Comparison of ENCODE assay signal across 2 cellular contexts in genomic region chr4:152106781-152107321, GRCh38.
TF ChIP-seq lines count a peak whose summit lies in the region.

No MANE protein-coding gene starts in this region.

TF ChIP-seq in IMR-90, 13 proteins besides CTCF, POLR2A, EP300 and RAD21:
- TF ChIP-seq ELK1 (IDR thresholded peaks at IDR 0.05; ENCODE audit: borderline replicate concordance, low read depth, low read length): no peak
- no peak for TF ChIP-seq SMC3 (IDR thresholded peaks at IDR 0.05; ENCODE audit: low read depth, low read length)
- TF ChIP-seq RFX5 (IDR thresholded peaks at IDR 0.05; ENCODE audit: low read depth, low read length): no peak
- no peak for TF ChIP-seq NFE2L2 (IDR thresholded peaks at IDR 0.05; ENCODE audit: low read depth, low read length)
- no peak for TF ChIP-seq CHD1 (IDR thresholded peaks at IDR 0.05; ENCODE audit: low read depth, low read length)
- no peak for TF ChIP-seq MAFK (IDR thresholded peaks at IDR 0.05; ENCODE audit: low read depth, low read length)
- TF ChIP-seq FOS (IDR thresholded peaks at IDR 0.05; ENCODE audit: low read depth, low read length): no peak
- TF ChIP-seq MXI1 (IDR thresholded peaks at IDR 0.05; ENCODE audit: borderline replicate concordance, low read depth, low read length): no peak
- no peak for TF ChIP-seq RCOR1 (IDR thresholded peaks at IDR 0.05; ENCODE audit: insufficient replicate concordance, low read length)
- TF ChIP-seq BHLHE40 (IDR thresholded peaks at IDR 0.05; ENCODE audit: low read depth, low read length): no peak
- no peak for TF ChIP-seq USF2 (IDR thresholded peaks at IDR 0.05; ENCODE audit: low read depth, low read length)
- no peak for TF ChIP-seq CEBPB (IDR thresholded peaks at IDR 0.05; ENCODE audit: low read depth, low read length)
- TF ChIP-seq MAZ (IDR thresholded peaks at IDR 0.05; ENCODE audit: borderline replicate concordance, low read depth, low read length): no peak
TF ChIP-seq in IMR-90: peak in this region for 0.

TF ChIP-seq in K562, 482 proteins besides CTCF, POLR2A, EP300 and RAD21:
- TF ChIP-seq THRA (IDR thresholded peaks at IDR 0.05): no peak
- TF ChIP-seq IRF2 (CRISPR knock-in tag; IDR thresholded peaks at IDR 0.05): no peak
- no peak for TF ChIP-seq ZC3H4 (CRISPR knock-in tag; IDR thresholded peaks at IDR 0.05; ENCODE audit: borderline replicate concordance)
- no peak for TF ChIP-seq ZNF445 (CRISPR knock-in tag; IDR thresholded peaks at IDR 0.05; ENCODE audit: low read depth)
- TF ChIP-seq ELK1 (CRISPR knock-in tag; IDR thresholded peaks at IDR 0.05): no peak
- TF ChIP-seq HCFC1 (IDR thresholded peaks at IDR 0.05; ENCODE audit: low read depth, low read length): no peak
- no peak for TF ChIP-seq NFE2 (IDR thresholded peaks at IDR 0.05; ENCODE audit: low read depth)
- TF ChIP-seq ZNF609 (CRISPR knock-in tag; IDR thresholded peaks at IDR 0.05; ENCODE audit: borderline replicate concordance): no peak
- no peak for TF ChIP-seq NRF1 (conservative IDR thresholded peaks at IDR 0.05 in 1 of 2, IDR thresholded peaks at IDR 0.05 in 1 of 2)
- no peak for TF ChIP-seq ZFP91 (CRISPR knock-in tag; IDR thresholded peaks at IDR 0.05)
